8 cellular contexts compared by ENCODE assay signal in genomic region chr14:20412876-20413784, GRCh38. TPM values are rescaled to one million over a fixed set of nuclear protein-coding genes. Genes with fewer than 3 reads are reported as not detected.
DNase-seq lines count a peak whose midpoint lies in the region; ATAC-seq, FAIRE-seq and TF ChIP-seq lines count a peak whose summit lies in the region.

Gene TEP1, minus strand, starts transcription at chr14:20413501. Its CDS starts 5,062 bp downstream, at chr14:20408439.

- TF ChIP-seq CTCF in right atrium auricular region (IDR thresholded peaks at IDR 0.05) (no peak), prostate gland (IDR thresholded peaks at IDR 0.05) (peak in 1 of 4 experiments; percentile 7), upper lobe of right lung (IDR thresholded peaks at IDR 0.05) (no peak)

- intact Hi-C loops in prostate gland (cut with DNase I), result loop anchor here (1.0 to 5.0 kb wide), 4 partner anchors 42 to 272 kb away; partner anchors contain the start of genes APEX1, CCNB1IP1 and RNASE4
- intact Hi-C loops in upper lobe of right lung (cut with DNase I), result no loop called here

- H3K36me3 ChIP-seq in right atrium auricular region (peaks cover 4% of the 10 kb centered on the region), prostate gland (peaks cover 0 to under 1% of the 10 kb centered on the region in 2 donors), upper lobe of right lung (peaks cover 4% of the 10 kb centered on the region)

- H3K27ac ChIP-seq in angular gyrus (ENCODE audit: low read depth, low read length) (peak within 1 kb of the TSS; percentile 70), right atrium auricular region (peak within 1 kb of the TSS; percentile 96 to 97), prostate gland (peak within 1 kb of the TSS; percentile 97 to 99), upper lobe of right lung (peak within 1 kb of the TSS; percentile 94)

- peak; percentile 27; the same call in 1 of the 2 replicates for TF ChIP-seq POLR2A in GM12891 (IDR thresholded peaks at IDR 0.05; ENCODE audit: low read depth, low read length)
- TF ChIP-seq POLR2A in prostate gland (IDR thresholded peaks at IDR 0.05), result peak; percentile 75

- no peaks in the 10 kb centered on the region for H3K27me3 ChIP-seq in right atrium auricular region
- H3K27me3 ChIP-seq in prostate gland (replicated peaks; ENCODE audit: insufficient read depth), result no peaks in the 10 kb centered on the region
- no peaks in the 10 kb centered on the region for H3K27me3 ChIP-seq in upper lobe of right lung

- WGBS in prostate gland, result under 1% methylated on average over 42 of the region's 44 CpGs

- DNase-seq in GM12891 (ENCODE audit: insufficient read length, low spot score) (peak; percentile 58), NCI-H1694 treated with DMSO at 0.1 percent for 48 hours (lab: John Stamatoyannopoulos, UW) (peak; percentile 72), T-helper 2 cell (peak; percentile 46 to 82 (median 64)), right atrium auricular region (ENCODE audit: low spot score) (peak; percentile 91), prostate gland (ENCODE audit: low spot score) (peak; percentile 88), upper lobe of right lung (peak; percentile 95)

- H3K4me1 ChIP-seq in right atrium auricular region (peaks cover 0 to 11% of the 10 kb centered on the region in 2 donors), prostate gland (replicated peaks) (no peaks in the 10 kb centered on the region), upper lobe of right lung (peaks cover 18% of the 10 kb centered on the region)

- H3K9me3 ChIP-seq in right atrium auricular region, result no peaks in the 10 kb centered on the region
- H3K9me3 ChIP-seq in prostate gland, result no peaks in the 10 kb centered on the region
- H3K9me3 ChIP-seq in upper lobe of right lung, result no peaks in the 10 kb centered on the region

- H3K4me3 ChIP-seq in right atrium auricular region (peak within 1 kb of the TSS; percentile 69 to 85), prostate gland (peak within 1 kb of the TSS; percentile 81 to 84), upper lobe of right lung (peak within 1 kb of the TSS; percentile 83)

- FAIRE-seq in GM12891 (lab: Jason Lieb, UNC), result peak; percentile 63

- ATAC-seq in HG02870 (IDR thresholded peaks at IDR 0.05; ENCODE audit: unreplicated experiment) (peak; percentile 68), upper lobe of right lung (peak; percentile 97)

TF ChIP-seq in GM12891, 5 proteins besides CTCF, POLR2A, EP300 and RAD21:
- peak; percentile 43; the same call in 1 of the 2 replicates for TF ChIP-seq POLR2AphosphoS5 (IDR thresholded peaks at IDR 0.05; ENCODE audit: low read depth, low read length)
- TF ChIP-seq TAF1 (IDR thresholded peaks at IDR 0.05; ENCODE audit: low read depth, low read length), result no peak

RNA-seq across cellular contexts. Expression of gene TEP1, which starts in this region (rescaled TPM):
- polyA plus RNA-seq in GM12891 (2012; ENCODE audit: low read depth, missing spikeins), result 9.8 TPM
- total RNA-seq in right atrium auricular region, result 10 to 100 TPM in 1 of 2 donors, 1 to 10 TPM in 1; 6.9 to 11.9 TPM
- 10 to 100 TPM; 25.8 to 31.0 TPM for total RNA-seq in prostate gland
- total RNA-seq in upper lobe of right lung, result 48.9 TPM

Comparison
In these comparisons a context has a peak if more than half of its experiments do, and no peak if none do; other contexts are left out.
1. Peak in every context shown above with its lines: DNase-seq, ATAC-seq, H3K4me3 ChIP-seq and H3K27ac ChIP-seq.